Comparison of ENCODE assay signal across 1 cellular context in the genomic region with DNA sequence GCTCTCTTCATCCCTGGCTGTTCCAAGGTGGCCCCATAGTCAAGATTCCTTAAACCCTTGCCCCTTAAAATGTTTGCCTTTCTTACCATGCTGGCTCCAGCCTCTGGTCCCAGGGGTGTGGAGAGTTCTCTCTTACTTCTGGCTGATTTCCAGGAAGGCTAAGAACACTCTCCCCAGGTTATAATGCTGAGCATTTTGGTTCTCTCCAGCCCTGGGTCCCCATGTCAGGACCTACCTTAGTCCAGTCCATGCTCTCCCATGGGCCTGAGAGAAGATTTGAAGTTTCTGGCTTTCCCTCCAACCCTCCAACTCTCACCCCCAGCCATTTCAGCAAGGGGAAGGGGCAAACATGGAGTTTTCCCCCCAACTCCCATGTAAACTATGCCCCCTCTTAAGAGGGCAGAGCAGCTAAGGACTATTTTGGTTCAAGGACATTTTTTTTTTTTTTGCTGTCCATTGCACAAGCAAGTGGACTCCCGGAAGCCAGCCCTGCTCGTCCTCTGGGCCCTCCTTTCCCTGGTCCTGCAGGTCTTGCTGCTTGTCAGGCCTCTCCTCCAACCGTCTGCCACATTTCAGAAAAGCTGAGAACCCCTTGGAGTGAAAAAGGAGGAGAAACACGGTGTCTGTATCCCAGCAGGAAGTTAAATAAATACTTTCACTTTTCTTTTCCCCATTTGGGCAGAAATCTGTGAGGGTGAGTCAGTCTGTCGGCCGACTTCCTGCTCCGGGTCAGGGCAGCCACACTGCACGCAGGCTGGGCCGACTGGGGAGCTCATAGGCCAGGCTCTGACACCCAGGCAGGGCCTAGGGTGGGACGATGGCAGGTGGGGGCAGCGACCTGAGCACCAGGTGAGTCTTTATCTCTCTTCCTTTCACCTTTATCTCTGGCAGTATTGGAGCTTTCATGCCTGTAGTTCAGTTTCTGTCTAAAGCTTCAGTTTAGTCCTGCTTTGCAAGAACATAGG.
TF ChIP-seq lines count a peak whose summit lies in the region.

Gene SP140L, plus strand, starts transcription at position 741 of the 965 bp plus-strand sequence. Its CDS starts 77 bp downstream, at position 818.

TF ChIP-seq in HepG2, 621 proteins besides CTCF, POLR2A, EP300 and RAD21 (continued from another document and continues in another):
- TF ChIP-seq ZNF276 (CRISPR knock-in tag; IDR thresholded peaks at IDR 0.05; ENCODE audit: low read depth) (no peak), BATF2 (CRISPR knock-in tag; IDR thresholded peaks at IDR 0.05) (no peak), ZNF432 (CRISPR knock-in tag; IDR thresholded peaks at IDR 0.05; ENCODE audit: borderline replicate concordance) (no peak), ZNF782 (CRISPR knock-in tag; IDR thresholded peaks at IDR 0.05; ENCODE audit: borderline replicate concordance) (no peak), KDM2A (CRISPR knock-in tag; IDR thresholded peaks at IDR 0.05; ENCODE audit: borderline replicate concordance, low read depth) (peak; percentile 82), ZNF552 (CRISPR knock-in tag; IDR thresholded peaks at IDR 0.05; ENCODE audit: borderline replicate concordance) (no peak), ZBED4 (CRISPR knock-in tag; IDR thresholded peaks at IDR 0.05; ENCODE audit: borderline replicate concordance) (peak; percentile 29; the same call in 1 of the 2 replicates), KAT8 (CRISPR knock-in tag; IDR thresholded peaks at IDR 0.05) (peak; percentile 98), ZNF687 (CRISPR knock-in tag; IDR thresholded peaks at IDR 0.05) (peak; percentile 95), JUND (CRISPR knock-in tag; IDR thresholded peaks at IDR 0.05) (peak; percentile 83), ZNF772 (CRISPR knock-in tag; IDR thresholded peaks at IDR 0.05) (no peak), ZNF44 (CRISPR knock-in tag; IDR thresholded peaks at IDR 0.05) (0 out of 2 replicates have a peak, but pooled peaks have one; percentile 33), GATAD2A (CRISPR knock-in tag; IDR thresholded peaks at IDR 0.05) (peak; percentile 68; the same call in 1 of the 2 replicates), AHDC1 (CRISPR knock-in tag; IDR thresholded peaks at IDR 0.05; ENCODE audit: borderline replicate concordance) (no peak), NR2C2 (CRISPR knock-in tag; IDR thresholded peaks at IDR 0.05; ENCODE audit: borderline replicate concordance) (peak; percentile 99), ZBTB21 (CRISPR knock-in tag; IDR thresholded peaks at IDR 0.05) (no peak), ZNF446 (CRISPR knock-in tag; IDR thresholded peaks at IDR 0.05) (no peak), MED8 (CRISPR knock-in tag; IDR thresholded peaks at IDR 0.05; ENCODE audit: insufficient replicate concordance) (no peak), IKZF1 (IDR thresholded peaks at IDR 0.05) (no peak), HDAC6 (IDR thresholded peaks at IDR 0.05; ENCODE audit: low read depth, low read length) (no peak), FOXM1 (CRISPR knock-in tag; IDR thresholded peaks at IDR 0.05) (no peak), BRF2 (CRISPR knock-in tag; IDR thresholded peaks at IDR 0.05) (peak; percentile 26; the same call in 1 of the 2 replicates), MTA1 (CRISPR knock-in tag; IDR thresholded peaks at IDR 0.05; ENCODE audit: borderline replicate concordance) (no peak; the same call in 1 of the 2 replicates), ZFX (CRISPR knock-in tag; IDR thresholded peaks at IDR 0.05; ENCODE audit: low read depth) (peak; percentile 99), NAIF1 (CRISPR knock-in tag; IDR thresholded peaks at IDR 0.05; ENCODE audit: borderline replicate concordance) (no peak)
- TF ChIP-seq, protein P1, sequence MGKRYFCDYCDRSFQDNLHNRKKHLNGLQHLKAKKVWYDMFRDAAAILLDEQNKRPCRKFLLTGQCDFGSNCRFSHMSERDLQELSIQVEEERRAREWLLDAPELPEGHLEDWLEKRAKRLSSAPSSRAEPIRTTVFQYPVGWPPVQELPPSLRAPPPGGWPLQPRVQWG (CRISPR knock-in tag; IDR thresholded peaks at IDR 0.05; ENCODE audit: borderline replicate concordance, low read depth) = no peak
- TF ChIP-seq, protein P2, sequence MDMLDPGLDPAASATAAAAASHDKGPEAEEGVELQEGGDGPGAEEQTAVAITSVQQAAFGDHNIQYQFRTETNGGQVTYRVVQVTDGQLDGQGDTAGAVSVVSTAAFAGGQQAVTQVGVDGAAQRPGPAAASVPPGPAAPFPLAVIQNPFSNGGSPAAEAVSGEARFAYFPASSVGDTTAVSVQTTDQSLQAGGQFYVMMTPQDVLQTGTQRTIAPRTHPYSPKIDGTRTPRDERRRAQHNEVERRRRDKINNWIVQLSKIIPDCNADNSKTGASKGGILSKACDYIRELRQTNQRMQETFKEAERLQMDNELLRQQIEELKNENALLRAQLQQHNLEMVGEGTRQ (IDR thresholded peaks at IDR 0.05; ENCODE audit: low read depth, low read length) = no peak
- TF ChIP-seq, protein P2 (CRISPR knock-in tag; IDR thresholded peaks at IDR 0.05; ENCODE audit: borderline replicate concordance) = peak; percentile 71; the same call in 1 of the 2 replicates
